ENCODE assay signal across 1 cellular context in the genomic region with DNA sequence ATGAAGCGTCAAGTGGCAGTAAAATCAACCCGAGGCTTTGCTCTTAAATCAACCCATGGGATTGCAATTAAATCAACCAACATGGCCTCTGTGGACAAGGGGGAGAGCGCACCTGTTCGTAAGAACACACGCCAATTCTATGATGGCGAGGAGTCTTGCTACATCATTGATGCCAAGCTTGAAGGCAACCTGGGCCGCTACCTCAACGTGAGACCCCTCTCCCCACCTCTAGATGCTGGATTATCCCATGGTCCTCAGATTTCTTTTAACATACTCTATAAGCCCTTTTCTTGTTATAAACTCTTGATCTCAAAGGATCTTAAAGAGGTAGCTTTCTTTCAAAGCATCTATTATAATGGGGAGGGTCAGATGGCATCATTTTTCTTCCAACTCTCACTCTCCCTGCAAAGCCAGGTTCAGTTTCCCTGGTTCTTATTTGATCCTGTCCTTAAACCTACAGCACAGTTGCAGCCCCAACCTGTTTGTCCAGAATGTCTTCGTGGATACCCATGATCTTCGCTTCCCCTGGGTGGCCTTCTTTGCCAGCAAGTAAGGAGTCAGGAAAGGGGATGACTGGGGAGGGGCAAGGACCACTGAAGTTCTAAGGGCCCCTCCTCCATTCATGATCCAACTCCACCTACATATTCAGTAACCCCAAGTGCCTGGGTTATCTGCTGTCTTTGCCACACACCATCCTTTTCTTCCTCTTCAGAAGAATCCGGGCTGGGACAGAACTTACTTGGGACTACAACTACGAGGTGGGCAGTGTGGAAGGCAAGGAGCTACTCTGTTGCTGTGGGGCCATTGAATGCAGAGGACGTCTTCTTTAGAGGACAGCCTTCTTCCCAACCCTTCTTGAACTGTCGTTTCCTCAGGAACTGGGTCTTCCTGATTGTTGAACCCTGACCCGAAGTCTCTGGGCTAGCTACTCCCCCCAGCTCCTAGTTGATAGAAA.
TF ChIP-seq lines count a peak whose summit lies in the region.

No MANE protein-coding gene starts in this region.

TF ChIP-seq in GM23338, 12 proteins besides CTCF, POLR2A, EP300 and RAD21:
- TF ChIP-seq POLR2AphosphoS5 (IDR thresholded peaks at IDR 0.05; ENCODE audit: low read depth) (no peak; the same call in 1 of the 2 replicates), CREB1 (CRISPR knock-in tag; IDR thresholded peaks at IDR 0.05; ENCODE audit: low read depth) (no peak), JUNB (IDR thresholded peaks at IDR 0.05; ENCODE audit: unreplicated experiment) (no peak)
